Comparison of ENCODE assay signal across 1 cellular context in genomic region chr15:90320062-90320884, GRCh38.
TF ChIP-seq lines count a peak whose summit lies in the region.

No MANE protein-coding gene starts in this region.

TF ChIP-seq in SK-N-SH treated with all-trans-retinoic acid at 6 μM for 48 hours, 23 proteins besides CTCF, POLR2A, EP300 and RAD21 (continued from another document):
- TF ChIP-seq CREB5 (CRISPR knock-in tag; IDR thresholded peaks at IDR 0.05; ENCODE audit: low read depth) (no peak), SNAI2 (CRISPR knock-in tag; IDR thresholded peaks at IDR 0.05) (no peak), ARNTL (CRISPR knock-in tag; IDR thresholded peaks at IDR 0.05; ENCODE audit: borderline replicate concordance, low read depth) (no peak), ZC3H10 (CRISPR knock-in tag; IDR thresholded peaks at IDR 0.05) (no peak), ZFP30 (CRISPR knock-in tag; IDR thresholded peaks at IDR 0.05) (no peak), CSRNP3 (CRISPR knock-in tag; IDR thresholded peaks at IDR 0.05) (no peak), ESRRG (CRISPR knock-in tag; IDR thresholded peaks at IDR 0.05) (no peak)
